In the genomic region with DNA sequence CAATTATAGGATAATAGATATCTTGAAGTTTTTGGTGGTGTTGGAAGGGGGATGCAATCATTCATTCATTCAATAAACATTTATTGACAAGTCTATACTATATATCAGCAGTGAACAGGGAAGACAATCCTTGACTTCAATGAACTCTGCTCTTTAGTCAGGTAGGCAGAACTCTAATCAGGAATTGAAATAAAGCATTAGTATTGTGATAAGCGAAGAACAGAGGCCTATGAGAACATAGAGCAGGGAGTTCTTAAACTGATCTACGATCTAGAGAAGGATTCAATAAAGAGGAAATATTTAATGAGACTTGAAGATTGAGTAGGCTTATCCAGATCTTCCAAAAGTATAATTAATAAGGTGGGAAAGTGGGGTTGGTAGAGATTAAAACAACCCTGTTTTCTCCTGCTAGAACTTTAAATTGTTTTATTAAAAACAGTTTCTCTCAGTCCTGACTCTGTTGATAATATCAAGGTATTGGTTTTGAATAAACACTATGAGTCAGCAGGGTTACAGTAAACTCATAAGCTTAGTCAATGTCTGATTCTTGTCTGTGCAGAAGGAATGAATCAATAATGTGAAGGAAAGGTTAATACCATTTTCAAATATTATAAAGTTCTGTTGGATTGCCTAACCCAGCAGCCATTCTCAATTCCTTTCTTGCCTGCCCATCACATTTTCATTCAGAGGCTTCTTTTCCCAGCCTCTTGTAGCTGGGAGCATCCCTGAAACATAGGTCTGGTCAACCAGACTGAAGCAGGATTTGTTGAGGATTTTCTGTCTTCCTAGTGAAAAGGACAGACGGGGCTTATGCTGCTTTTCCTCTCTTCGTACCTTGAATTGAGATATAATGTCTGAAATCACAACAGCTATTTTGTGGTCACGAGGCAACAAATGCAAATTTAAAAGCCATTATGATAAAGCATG, we compare ENCODE assay signal across 1 cellular context.
TF ChIP-seq lines count a peak whose summit lies in the region.

No MANE protein-coding gene starts in this region.

TF ChIP-seq in A549, 52 proteins besides CTCF, POLR2A, EP300 and RAD21:
- TF ChIP-seq CEBPB (IDR thresholded peaks at IDR 0.05) (0 out of 4 replicates have a peak, but pooled peaks of 1 of the 2 experiments have one; percentile 11), GATA3 (IDR thresholded peaks at IDR 0.05; ENCODE audit: borderline replicate concordance) (peak; percentile 57; the same call in 1 of the 2 replicates), HEYL (CRISPR knock-in tag; IDR thresholded peaks at IDR 0.05) (no peak)
TF ChIP-seq in A549: peak in this region for 2.
